Comparison of ENCODE assay signal across 19 cellular contexts in the genomic region with DNA sequence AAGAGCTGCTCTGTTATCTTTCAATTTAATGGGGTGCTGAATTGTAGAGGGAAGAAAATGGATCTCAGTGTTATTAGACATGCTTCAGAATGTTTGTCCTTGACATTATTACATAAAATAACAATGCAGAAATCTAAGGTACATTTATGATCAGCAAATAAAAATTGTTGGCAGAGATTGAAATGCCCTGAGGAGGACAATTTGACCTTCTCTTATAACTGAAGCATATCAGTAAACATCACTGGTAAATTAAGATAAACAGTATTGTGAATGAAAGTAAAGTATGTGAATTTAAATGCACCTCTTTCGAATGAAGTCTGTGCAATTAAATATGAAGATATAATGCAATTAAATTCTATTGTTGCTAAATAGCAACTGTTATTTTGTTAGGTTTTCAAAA.
"Had no signal": no experiment of that assay in that cellular context is flagged by ENCODE, and none has a peak within 500 bp of the region (broad histone marks: within the 10 kb centered on the region; RNA-seq: fewer than 3 reads in every experiment).

No MANE protein-coding gene starts in this region.

- DNase-seq: activated CD4-positive, alpha-beta T cell treated with anti-CD3 and anti-CD28 coated beads for 1 hour; activated T-cell treated with anti-CD3 and anti-CD28 coated beads, Interleukin-2, amount 50 U/mL, for 1 hour; aorta; caudate nucleus; effector CD4-positive, alpha-beta T cell; heart right ventricle; islet precursor cell; left cardiac atrium; retina; sigmoid colon; stimulated activated CD4-positive, alpha-beta T cell treated with anti-CD3 and anti-CD28 coated beads, Interleukin-15, amount 100 ng/mL, for 24 hours; stimulated activated CD8-positive, alpha-beta memory T cell treated with anti-CD3 and anti-CD28 coated beads, Interleukin-4, amount 100 ng/mL, for 48 hours; stimulated activated naive CD4-positive, alpha-beta T cell; testis; trophoblast cell; uterus had no signal

- ATAC-seq: activated naive CD4-positive, alpha-beta T cell treated with anti-CD3 and anti-CD28 coated beads, Interleukin-2, amount 50 U/mL, for 72 hours; activated T-helper 17 cell treated with anti-CD3 and anti-CD28 coated beads, Interleukin-2, amount 50 U/mL, for 72 hours; heart right ventricle; left cardiac atrium; natural killer cell treated with Interleukin-12 subunit alpha and Interleukin-12 subunit beta and Interleukin-15 and Interleukin-18, amount 100 ng/mL, for 72 hours had no signal
